1 cellular context compared by ENCODE assay signal in the genomic region with DNA sequence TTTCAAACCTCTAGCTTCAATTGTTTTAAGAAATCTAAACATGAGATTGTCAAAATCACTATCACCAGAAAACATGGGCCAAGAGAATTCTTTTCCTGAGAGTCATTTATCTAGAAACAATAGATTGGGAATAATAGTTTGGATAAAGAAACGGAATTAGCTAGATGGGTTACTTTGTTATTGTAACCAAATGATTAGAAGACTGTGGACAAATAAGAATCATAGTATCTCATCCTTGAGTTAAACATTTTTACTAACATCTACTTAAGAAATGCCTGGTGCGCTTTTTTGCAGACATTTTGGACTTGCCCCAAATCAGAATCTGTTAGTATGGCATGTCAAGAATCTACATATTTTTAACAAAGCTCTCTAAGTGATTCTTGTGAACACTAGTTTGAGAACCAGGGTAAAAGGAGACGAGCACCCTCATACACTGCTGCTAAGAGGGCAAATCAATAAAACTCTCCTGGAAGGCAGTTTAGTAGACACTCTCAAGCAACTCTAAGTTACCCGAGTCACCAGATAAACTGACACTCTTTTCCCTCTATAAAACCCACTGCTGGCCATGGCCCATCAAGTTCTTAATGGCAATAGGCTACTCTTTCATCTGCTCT.
TF ChIP-seq lines count a peak whose summit lies in the region.

No MANE protein-coding gene starts in this region.

TF ChIP-seq in IMR-90, 13 proteins besides CTCF, POLR2A, EP300 and RAD21 (continued from another document):
- TF ChIP-seq, protein P1, sequence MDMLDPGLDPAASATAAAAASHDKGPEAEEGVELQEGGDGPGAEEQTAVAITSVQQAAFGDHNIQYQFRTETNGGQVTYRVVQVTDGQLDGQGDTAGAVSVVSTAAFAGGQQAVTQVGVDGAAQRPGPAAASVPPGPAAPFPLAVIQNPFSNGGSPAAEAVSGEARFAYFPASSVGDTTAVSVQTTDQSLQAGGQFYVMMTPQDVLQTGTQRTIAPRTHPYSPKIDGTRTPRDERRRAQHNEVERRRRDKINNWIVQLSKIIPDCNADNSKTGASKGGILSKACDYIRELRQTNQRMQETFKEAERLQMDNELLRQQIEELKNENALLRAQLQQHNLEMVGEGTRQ (IDR thresholded peaks at IDR 0.05; ENCODE audit: low read depth, low read length) = no peak
- no peak for TF ChIP-seq CEBPB (IDR thresholded peaks at IDR 0.05; ENCODE audit: low read depth, low read length)
